In genomic region chr7:100691676-100692577, GRCh38 we compare ENCODE assay signal across 8 cellular contexts. TPM values are rescaled to one million over a fixed set of nuclear protein-coding genes. Genes with fewer than 3 reads are reported as not detected.
A peak's percentile ranks its signal among the peaks of the same experiment; 100 is the strongest.
DNase-seq lines count a peak whose midpoint lies in the region; ATAC-seq, FAIRE-seq and TF ChIP-seq lines count a peak whose summit lies in the region.

No MANE protein-coding gene starts in this region.

- H3K4me3 ChIP-seq in fibroblast of the aortic adventitia (ENCODE audit: low read depth, low read length): peak overlapping the region; percentile 83

- H3K36me3 Mint-ChIP-seq in activated T-helper 2 cell treated with anti-CD3 and anti-CD28 coated beads, Interferon-gamma antibody, Interleukin-2, Interleukin-4, amounts not matched to agents 10 μg/mL and 5 μg/mL and 100 μg/mL, durations not matched to agents 14 hours and 24 hours and 36 hours (ENCODE audit: low read depth): peaks cover 37% of the 10 kb centered on the region
- peaks cover 11% of the 10 kb centered on the region for H3K36me3 Mint-ChIP-seq in nephron (ENCODE audit: low read depth)
- peaks cover 15% of the 10 kb centered on the region for H3K36me3 Mint-ChIP-seq in stimulated activated naive CD8-positive, alpha-beta T cell treated with anti-CD3 and anti-CD28 coated beads, Interleukin-15, Interleukin-2, amounts not matched to agents 100 ng/mL and 50 ng/mL, for 24 hours (ENCODE audit: low read depth)

- TF ChIP-seq CTCF in fibroblast of the aortic adventitia (IDR thresholded peaks at IDR 0.05; ENCODE audit: insufficient read depth, low read length) (peak; percentile 93), nephron (IDR thresholded peaks at IDR 0.05; ENCODE audit: unreplicated experiment in 3 of 3) (peak; percentile 83 to 90 (median 90))

- peak overlapping the region; percentile 90 for H3K4me3 Mint-ChIP-seq in activated T-helper 2 cell treated with anti-CD3 and anti-CD28 coated beads, Interferon-gamma antibody, Interleukin-2, Interleukin-4, amounts not matched to agents 10 μg/mL and 5 μg/mL and 100 μg/mL, durations not matched to agents 14 hours and 24 hours and 36 hours (ENCODE audit: low read depth)
- H3K4me3 Mint-ChIP-seq in nephron: peak overlapping the region; percentile 96 to 99 (median 97)
- peak overlapping the region; percentile 97 for H3K4me3 Mint-ChIP-seq in stimulated activated naive CD8-positive, alpha-beta T cell treated with anti-CD3 and anti-CD28 coated beads, Interleukin-15, Interleukin-2, amounts not matched to agents 100 ng/mL and 50 ng/mL, for 24 hours

- DNase-seq in HuH-7 (ENCODE audit: low spot score) (peak; percentile 98), RPMI8226 (peak; percentile 85), fibroblast of the aortic adventitia (ENCODE audit: low read depth) (peak; percentile 71)
- peak; percentile 74 for DNase-seq in activated T-helper 2 cell treated with anti-CD3 and anti-CD28 coated beads, Interferon-gamma antibody, Interleukin-2, Interleukin-4, amounts not matched to agents 10 μg/mL and 5 μg/mL and 100 μg/mL, durations not matched to agents 14 hours and 24 hours and 36 hours (ENCODE audit: low spot score)

- H3K9me3 Mint-ChIP-seq in activated T-helper 2 cell treated with anti-CD3 and anti-CD28 coated beads, Interferon-gamma antibody, Interleukin-2, Interleukin-4, amounts not matched to agents 10 μg/mL and 5 μg/mL and 100 μg/mL, durations not matched to agents 14 hours and 24 hours and 36 hours: no peaks in the 10 kb centered on the region
- H3K9me3 Mint-ChIP-seq in nephron: no peaks in the 10 kb centered on the region
- H3K9me3 Mint-ChIP-seq in stimulated activated naive CD8-positive, alpha-beta T cell treated with anti-CD3 and anti-CD28 coated beads, Interleukin-15, Interleukin-2, amounts not matched to agents 100 ng/mL and 50 ng/mL, for 24 hours: no peaks in the 10 kb centered on the region

- H3K27me3 Mint-ChIP-seq in activated T-helper 2 cell treated with anti-CD3 and anti-CD28 coated beads, Interferon-gamma antibody, Interleukin-2, Interleukin-4, amounts not matched to agents 10 μg/mL and 5 μg/mL and 100 μg/mL, durations not matched to agents 14 hours and 24 hours and 36 hours (ENCODE audit: low read depth): peaks cover 5% of the 10 kb centered on the region
- H3K27me3 Mint-ChIP-seq in nephron (ENCODE audit: low read depth): peaks cover 3% of the 10 kb centered on the region
- no peaks in the 10 kb centered on the region for H3K27me3 Mint-ChIP-seq in stimulated activated naive CD8-positive, alpha-beta T cell treated with anti-CD3 and anti-CD28 coated beads, Interleukin-15, Interleukin-2, amounts not matched to agents 100 ng/mL and 50 ng/mL, for 24 hours

- intact Hi-C loops in activated T-helper 2 cell treated with anti-CD3 and anti-CD28 coated beads, Interferon-gamma antibody, Interleukin-2, Interleukin-4, amounts not matched to agents 10 μg/mL and 5 μg/mL and 100 μg/mL, durations not matched to agents 14 hours and 24 hours and 36 hours (cut with micrococcal nuclease): loop anchor here (1.0 to 5.0 kb wide), 2 partner anchors 88 to 130 kb away; no protein-coding TSS in a partner anchor

- FAIRE-seq in G401.6 (lab: Jason Lieb, UNC): peak; percentile 81

- peak overlapping the region; percentile 0 for H3K27ac Mint-ChIP-seq in activated T-helper 2 cell treated with anti-CD3 and anti-CD28 coated beads, Interferon-gamma antibody, Interleukin-2, Interleukin-4, amounts not matched to agents 10 μg/mL and 5 μg/mL and 100 μg/mL, durations not matched to agents 14 hours and 24 hours and 36 hours
- peak overlapping the region; percentile 82 to 97 (median 91) for H3K27ac Mint-ChIP-seq in nephron
- H3K27ac Mint-ChIP-seq in stimulated activated naive CD8-positive, alpha-beta T cell treated with anti-CD3 and anti-CD28 coated beads, Interleukin-15, Interleukin-2, amounts not matched to agents 100 ng/mL and 50 ng/mL, for 24 hours: peak overlapping the region; percentile 94

- peaks cover 23% of the 10 kb centered on the region for H3K4me1 Mint-ChIP-seq in activated T-helper 2 cell treated with anti-CD3 and anti-CD28 coated beads, Interferon-gamma antibody, Interleukin-2, Interleukin-4, amounts not matched to agents 10 μg/mL and 5 μg/mL and 100 μg/mL, durations not matched to agents 14 hours and 24 hours and 36 hours (ENCODE audit: low read depth)
- H3K4me1 Mint-ChIP-seq in nephron: peaks cover 33% of the 10 kb centered on the region
- peaks cover 53% of the 10 kb centered on the region for H3K4me1 Mint-ChIP-seq in stimulated activated naive CD8-positive, alpha-beta T cell treated with anti-CD3 and anti-CD28 coated beads, Interleukin-15, Interleukin-2, amounts not matched to agents 100 ng/mL and 50 ng/mL, for 24 hours (ENCODE audit: low read depth)

- ATAC-seq in HG02870 (IDR thresholded peaks at IDR 0.05; ENCODE audit: unreplicated experiment): no peak

RNA-seq across cellular contexts. Expression of gene GIGYF1, which starts 2.1 kb away (rescaled TPM):
- total RNA-seq in activated T-helper 2 cell treated with anti-CD3 and anti-CD28 coated beads, Interferon-gamma antibody, Interleukin-2, Interleukin-4, amounts not matched to agents 10 μg/mL and 5 μg/mL and 100 μg/mL, durations not matched to agents 14 hours and 24 hours and 36 hours: 51.0 and 53.9 TPM in 2 replicates
- 20.7 and 39.1 TPM in 2 replicates for total RNA-seq in fibroblast of the aortic adventitia (ENCODE audit: low replicate concordance)

RNA-seq across cellular contexts. Expression of gene POP7, which starts 14.0 kb away (rescaled TPM):
- total RNA-seq in activated T-helper 2 cell treated with anti-CD3 and anti-CD28 coated beads, Interferon-gamma antibody, Interleukin-2, Interleukin-4, amounts not matched to agents 10 μg/mL and 5 μg/mL and 100 μg/mL, durations not matched to agents 14 hours and 24 hours and 36 hours: 67.6 and 68.7 TPM in 2 replicates
- 17.8 and 32.4 TPM in 2 replicates for total RNA-seq in fibroblast of the aortic adventitia (ENCODE audit: low replicate concordance)

RNA-seq across cellular contexts. Expression of gene GNB2, which starts 18.4 kb away (rescaled TPM):
- total RNA-seq in activated T-helper 2 cell treated with anti-CD3 and anti-CD28 coated beads, Interferon-gamma antibody, Interleukin-2, Interleukin-4, amounts not matched to agents 10 μg/mL and 5 μg/mL and 100 μg/mL, durations not matched to agents 14 hours and 24 hours and 36 hours: 221 and 224 TPM in 2 replicates
- 38.5 and 89.1 TPM in 2 replicates for total RNA-seq in fibroblast of the aortic adventitia (ENCODE audit: low replicate concordance)

RNA-seq across cellular contexts. Expression of gene EPO, which starts 28.3 kb away (rescaled TPM):
- total RNA-seq in activated T-helper 2 cell treated with anti-CD3 and anti-CD28 coated beads, Interferon-gamma antibody, Interleukin-2, Interleukin-4, amounts not matched to agents 10 μg/mL and 5 μg/mL and 100 μg/mL, durations not matched to agents 14 hours and 24 hours and 36 hours: 0.14 TPM in 1 of 2 replicates, not detected in the other
- total RNA-seq in fibroblast of the aortic adventitia (ENCODE audit: low replicate concordance): not detected in 2 replicates

RNA-seq across cellular contexts. Expression of gene ACTL6B, which starts 35.7 kb away (rescaled TPM):
- not detected in 2 replicates for total RNA-seq in activated T-helper 2 cell treated with anti-CD3 and anti-CD28 coated beads, Interferon-gamma antibody, Interleukin-2, Interleukin-4, amounts not matched to agents 10 μg/mL and 5 μg/mL and 100 μg/mL, durations not matched to agents 14 hours and 24 hours and 36 hours
- total RNA-seq in fibroblast of the aortic adventitia (ENCODE audit: low replicate concordance): not detected in 2 replicates

Comparison
In these comparisons a context has a peak if more than half of its experiments do, and no peak if none do; other contexts are left out.
1. H3K27ac Mint-ChIP-seq: peak in every context shown above with its lines; median percentile 94 in stimulated activated naive CD8-positive, alpha-beta T cell treated with anti-CD3 and anti-CD28 coated beads, Interleukin-15, Interleukin-2, amounts not matched to agents 100 ng/mL and 50 ng/mL, for 24 hours; 91 in nephron; 0 in activated T-helper 2 cell treated with anti-CD3 and anti-CD28 coated beads, Interferon-gamma antibody, Interleukin-2, Interleukin-4, amounts not matched to agents 10 μg/mL and 5 μg/mL and 100 μg/mL, durations not matched to agents 14 hours and 24 hours and 36 hours.